ENCODE assay signal across 24 cellular contexts in the genomic region with DNA sequence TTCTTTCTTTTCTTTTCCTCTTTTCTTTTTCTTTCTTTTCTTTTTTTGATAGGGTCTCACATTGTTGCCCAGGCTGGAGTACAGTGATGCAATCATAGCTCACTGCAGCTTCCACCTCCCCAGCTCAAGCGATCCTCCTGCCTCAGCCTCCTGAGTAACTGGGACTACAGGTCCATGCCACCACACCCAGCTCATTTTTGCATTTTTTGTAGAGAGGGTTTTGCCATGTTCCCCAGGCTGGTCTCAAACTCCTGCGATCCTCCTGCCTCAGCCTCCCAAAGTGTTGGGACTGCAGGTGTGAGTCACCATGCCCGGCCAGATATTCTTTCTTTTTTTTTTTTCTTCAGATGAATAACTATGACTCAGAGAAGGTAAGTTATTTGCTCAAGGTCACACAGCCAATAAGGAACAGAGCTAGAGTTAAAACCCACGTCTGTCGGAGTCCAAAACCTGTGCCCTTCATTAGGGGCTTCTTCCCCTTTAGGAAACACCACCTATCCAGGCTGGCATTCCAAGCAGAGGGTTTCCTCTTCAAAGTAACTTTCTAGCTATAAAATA. TPM values are rescaled to one million over a fixed set of nuclear protein-coding genes. Genes with fewer than 3 reads are reported as not detected.
DNase-seq lines count a peak whose midpoint lies in the region; ATAC-seq, FAIRE-seq and TF ChIP-seq lines count a peak whose summit lies in the region.
"Had no signal": no experiment of that assay in that cellular context is flagged by ENCODE, and none has a peak within 500 bp of the region (broad histone marks: within the 10 kb centered on the region; RNA-seq: fewer than 3 reads in every experiment).

No MANE protein-coding gene starts in this region.

- no peaks in the 10 kb centered on the region for H3K36me3 ChIP-seq in breast epithelium
- H3K36me3 ChIP-seq: esophagus muscularis mucosa, neutrophil, SJSA1, suprapubic skin, WERI-Rb-1 had no signal

- H3K27ac Mint-ChIP-seq in MCF 10A (ENCODE audit: low read depth, unreplicated experiment) = no peak overlapping the region
- no peak overlapping the region for H3K27ac Mint-ChIP-seq in T-helper 2 cell treated with Interferon-gamma antibody and Interleukin-4, amounts not matched to agents 5 μg/mL and 100 μg/mL, for 36 hours
- H3K27ac Mint-ChIP-seq: IgD-negative memory B cell had no signal

- no peak for FAIRE-seq in RCC 7860 (lab: Jason Lieb, UNC)
- FAIRE-seq: A204.1 had no signal

- H3K9me3 Mint-ChIP-seq in MCF 10A (ENCODE audit: unreplicated experiment) = no peaks in the 10 kb centered on the region
- no peaks in the 10 kb centered on the region for H3K9me3 Mint-ChIP-seq in T-helper 2 cell treated with Interferon-gamma antibody and Interleukin-4, amounts not matched to agents 5 μg/mL and 100 μg/mL, for 36 hours
- H3K9me3 Mint-ChIP-seq: central memory CD8-positive, alpha-beta T cell had no signal

- H3K27me3 Mint-ChIP-seq in MCF 10A (ENCODE audit: insufficient read depth, unreplicated experiment) = no peaks in the 10 kb centered on the region
- peaks cover 6% of the 10 kb centered on the region for H3K27me3 Mint-ChIP-seq in T-helper 2 cell treated with Interferon-gamma antibody and Interleukin-4, amounts not matched to agents 5 μg/mL and 100 μg/mL, for 36 hours (ENCODE audit: low read depth)
- H3K27me3 Mint-ChIP-seq: IgD-negative memory B cell had no signal

- no peak overlapping the region for H3K4me3 Mint-ChIP-seq in MCF 10A (ENCODE audit: unreplicated experiment)
- H3K4me3 Mint-ChIP-seq in T-helper 2 cell treated with Interferon-gamma antibody and Interleukin-4, amounts not matched to agents 5 μg/mL and 100 μg/mL, for 36 hours = no peak overlapping the region
- H3K4me3 Mint-ChIP-seq: central memory CD8-positive, alpha-beta T cell; IgD-negative memory B cell had no signal

- CTCF ChIA-PET in MCF 10A (lab: Yijun Ruan, JAX) = interaction anchor here (0.5 to 1.7 kb wide), 7 partner anchors 9 to 193 kb away, joined by 3 to 5 read pairs (median 4); no protein-coding TSS in a partner anchor

- TF ChIP-seq CTCF in MCF 10A (IDR thresholded peaks at IDR 0.05; ENCODE audit: unreplicated experiment) (no peak), breast epithelium (IDR thresholded peaks at IDR 0.05) (no peak)

- peaks cover 15% of the 10 kb centered on the region for H3K4me1 Mint-ChIP-seq in MCF 10A (ENCODE audit: insufficient read depth, unreplicated experiment)
- H3K4me1 Mint-ChIP-seq in T-helper 2 cell treated with Interferon-gamma antibody and Interleukin-4, amounts not matched to agents 5 μg/mL and 100 μg/mL, for 36 hours (ENCODE audit: low read depth) = no peaks in the 10 kb centered on the region
- H3K4me1 Mint-ChIP-seq: central memory CD8-positive, alpha-beta T cell had no signal

- H3K27ac ChIP-seq in breast epithelium = no peak overlapping the region
- H3K27ac ChIP-seq: neutrophil, SJSA1, suprapubic skin, WERI-Rb-1 had no signal

- H3K4me1 ChIP-seq in breast epithelium = no peaks in the 10 kb centered on the region
- H3K4me1 ChIP-seq: SJSA1 had no signal

- intact Hi-C loops in MCF 10A (cut with micrococcal nuclease) (no loop called here), breast epithelium (cut with DNase I; ENCODE audit: low total_unique reads) (no loop called here), posterior vena cava (cut with DNase I) (no loop called here)

- no TSS peak for BruUV-seq in MCF 10A (replicated peaks; lab: Mats Ljungman, UMichigan)

- H3K4me3 ChIP-seq in breast epithelium = no peak overlapping the region
- H3K4me3 ChIP-seq: esophagus muscularis mucosa, SJSA1, suprapubic skin had no signal

- peak; percentile 27 for DNase-seq in MCF 10A (ENCODE audit: unreplicated experiment)
- DNase-seq in breast epithelium (ENCODE audit: low spot score in 2 of 2) = no peak
- DNase-seq in RCC 7860 (ENCODE audit: low spot score) = peak; percentile 27
- DNase-seq in posterior vena cava (ENCODE audit: low spot score) = peak; percentile 28
- no peak for DNase-seq in T-helper 2 cell treated with Interferon-gamma antibody and Interleukin-4, amounts not matched to agents 5 μg/mL and 100 μg/mL, for 36 hours (ENCODE audit: low spot score)
- no peak for DNase-seq in activated effector memory CD4-positive, alpha-beta T cell treated with Interleukin-2 at 50 U/mL for 16 hours
- DNase-seq: activated naive CD4-positive, alpha-beta T cell; amygdala; MM.1S; NCI-H1436 treated with DMSO at 0.1 percent for 48 hours; retina; stimulated activated CD8-positive, alpha-beta memory T cell treated with anti-CD3 and anti-CD28 coated beads, Interleukin-4, amount 100 ng/mL, for 48 hours; T-helper 2 cell; WERI-Rb-1 had no signal

- no peaks in the 10 kb centered on the region for H3K36me3 Mint-ChIP-seq in MCF 10A (ENCODE audit: insufficient read depth, unreplicated experiment)
- no peaks in the 10 kb centered on the region for H3K36me3 Mint-ChIP-seq in T-helper 2 cell treated with Interferon-gamma antibody and Interleukin-4, amounts not matched to agents 5 μg/mL and 100 μg/mL, for 36 hours (ENCODE audit: low read depth)
- H3K36me3 Mint-ChIP-seq: IgD-negative memory B cell had no signal

- POLR2A ChIA-PET in MCF 10A (lab: Yijun Ruan, JAX) = interaction anchor here (0.6 to 1.1 kb wide), 2 partner anchors 25 to 300 kb away, joined by 3 to 4 read pairs; no protein-coding TSS in a partner anchor

- no peak for TF ChIP-seq POLR2A in breast epithelium (IDR thresholded peaks at IDR 0.05)

- no peaks in the 10 kb centered on the region for H3K9me3 ChIP-seq in breast epithelium
- H3K9me3 ChIP-seq: esophagus muscularis mucosa, neutrophil, SJSA1, suprapubic skin had no signal

- peak; percentile 57 for ATAC-seq in esophagus mucosa
- ATAC-seq in HG03159 (IDR thresholded peaks at IDR 0.05; ENCODE audit: unreplicated experiment) = no peak

- no peaks in the 10 kb centered on the region for H3K27me3 ChIP-seq in breast epithelium
- H3K27me3 ChIP-seq: esophagus muscularis mucosa, neutrophil, SJSA1, suprapubic skin had no signal

RNA-seq across cellular contexts. Expression of gene DNMBP, which starts 28.1 kb away (rescaled TPM):
- 11.3 and 14.3 TPM in 2 replicates for total RNA-seq in MCF 10A (2022)
- 10 to 100 TPM; 15.1 to 20.6 (median 15.5) TPM for total RNA-seq in breast epithelium
- total RNA-seq in esophagus mucosa = 12.4 TPM
- total RNA-seq in posterior vena cava = 10 to 100 TPM; 13.1 to 15.5 TPM

RNA-seq across cellular contexts. Expression of gene CPN1, which starts 43.8 kb away (rescaled TPM):
- total RNA-seq in MCF 10A (2022) (not detected in 2 replicates), breast epithelium (not detected), esophagus mucosa (not detected), posterior vena cava (not detected)
- total RNA-seq: esophagus muscularis mucosa, G401, SJSA1, suprapubic skin had no signal

Comparison
In these comparisons a context has a peak if more than half of its experiments do, and no peak if none do; other contexts are left out.
1. DNase-seq: peak in MCF 10A (single experiment), RCC 7860 (single experiment) and posterior vena cava (single experiment); none in breast epithelium (0 of 2), T-helper 2 cell treated with Interferon-gamma antibody and Interleukin-4, amounts not matched to agents 5 μg/mL and 100 μg/mL, for 36 hours (single experiment) and activated effector memory CD4-positive, alpha-beta T cell treated with Interleukin-2 at 50 U/mL for 16 hours (single experiment).